In genomic region chr12:53618340-53618739, GRCh38 we compare ENCODE assay signal across 8 cellular contexts. TPM values are rescaled to one million over a fixed set of nuclear protein-coding genes. Genes with fewer than 3 reads are reported as not detected.
DNase-seq lines count a peak whose midpoint lies in the region; ATAC-seq and TF ChIP-seq lines count a peak whose summit lies in the region.

No MANE protein-coding gene starts in this region.

- H3K9me3 Mint-ChIP-seq in naive thymus-derived CD8-positive, alpha-beta T cell = no peaks in the 10 kb centered on the region

- H3K4me1 ChIP-seq in ascending aorta (peaks cover 0 to 39% of the 10 kb centered on the region in 2 donors), vagina (peaks cover 89% of the 10 kb centered on the region)

- H3K27ac Mint-ChIP-seq in naive thymus-derived CD8-positive, alpha-beta T cell = peak overlapping the region; percentile 47 to 81 (median 75)

- peaks cover 14% of the 10 kb centered on the region for H3K36me3 ChIP-seq in MG63
- peaks cover 11 to 18% of the 10 kb centered on the region in 2 donors for H3K36me3 ChIP-seq in ascending aorta
- H3K36me3 ChIP-seq in vagina = peaks cover 0 to 8% of the 10 kb centered on the region in 2 donors

- peak overlapping the region; percentile 49 to 83 (median 79) for H3K4me3 Mint-ChIP-seq in naive thymus-derived CD8-positive, alpha-beta T cell

- peaks cover 8 to 65% (median 31%) of the 10 kb centered on the region in 4 donors for H3K4me1 Mint-ChIP-seq in naive thymus-derived CD8-positive, alpha-beta T cell

- TF ChIP-seq CTCF in ascending aorta (IDR thresholded peaks at IDR 0.05) (no peak), vagina (IDR thresholded peaks at IDR 0.05) (no peak)

- H3K27me3 ChIP-seq in MG63 = no peaks in the 10 kb centered on the region
- no peaks in the 10 kb centered on the region for H3K27me3 ChIP-seq in ascending aorta
- no peaks in the 10 kb centered on the region for H3K27me3 ChIP-seq in vagina

- H3K4me3 ChIP-seq in MG63 = peak overlapping the region; percentile 3
- peak overlapping the region; percentile 44 to 49 for H3K4me3 ChIP-seq in ascending aorta
- H3K4me3 ChIP-seq in vagina = no peak overlapping the region

- POLR2A ChIA-PET in naive thymus-derived CD8-positive, alpha-beta T cell (lab: Charles Lee) = no interaction called here

- TF ChIP-seq POLR2A in vagina (IDR thresholded peaks at IDR 0.05) = no peak

- H3K36me3 Mint-ChIP-seq in naive thymus-derived CD8-positive, alpha-beta T cell = peaks cover 0 to 35% (median 7%) of the 10 kb centered on the region in 3 donors

- peak; percentile 41 for DNase-seq in CD1c-positive myeloid dendritic cell (ENCODE audit: extremely low spot score)
- no peak for DNase-seq in MG63
- DNase-seq in ascending aorta (ENCODE audit: low spot score in 2 of 2) = no peak
- no peak for DNase-seq in naive thymus-derived CD8-positive, alpha-beta T cell
- no peak for DNase-seq in stimulated activated naive CD4-positive, alpha-beta T cell treated with Interleukin-2 at 50 U/mL for 16 hours (lab: John Stamatoyannopoulos, UW)
- no peak for DNase-seq in vagina (ENCODE audit: extremely low spot score in 2 of 2)
- no peak for DNase-seq in NCI-H2107 (lab: John Stamatoyannopoulos, UW)
- no peak for DNase-seq in stimulated activated CD4-positive, alpha-beta T cell treated with anti-CD3 and anti-CD28 coated beads, Interleukin-15, amount 100 ng/mL, for 24 hours

- H3K27ac ChIP-seq in ascending aorta = peak overlapping the region; percentile 45 to 49
- no peak overlapping the region for H3K27ac ChIP-seq in vagina

- no peaks in the 10 kb centered on the region for H3K9me3 ChIP-seq in MG63
- H3K9me3 ChIP-seq in ascending aorta = no peaks in the 10 kb centered on the region
- H3K9me3 ChIP-seq in vagina = no peaks in the 10 kb centered on the region

- ATAC-seq in naive thymus-derived CD8-positive, alpha-beta T cell = no peak

- no peaks in the 10 kb centered on the region for H3K27me3 Mint-ChIP-seq in naive thymus-derived CD8-positive, alpha-beta T cell

- intact Hi-C loops in ascending aorta (cut with DNase I) (no loop called here), vagina (cut with DNase I) (no loop called here)

RNA-seq across cellular contexts. Expression of gene ATF7, which starts 7.8 kb away (rescaled TPM):
- 5.7 and 12.4 TPM in 2 replicates for total RNA-seq in MG63 (2014; rRNA removed; shearing (Covaris generic); ENCODE audit: low replicate concordance)
- 67.6 TPM for total RNA-seq in ascending aorta
- 10 to 100 TPM; 25.8 to 30.4 TPM for total RNA-seq in naive thymus-derived CD8-positive, alpha-beta T cell
- 10 to 100 TPM; 13.0 to 19.2 (median 13.7) TPM for polyA plus RNA-seq in naive thymus-derived CD8-positive, alpha-beta T cell
- total RNA-seq in vagina = 34.9 TPM

RNA-seq across cellular contexts. Expression of gene ATP5MC2, which starts 57.5 kb away (rescaled TPM):
- 213 and 230 TPM in 2 replicates for total RNA-seq in MG63 (2014; rRNA removed; shearing (Covaris generic); ENCODE audit: low replicate concordance)
- total RNA-seq in ascending aorta (284 TPM), vagina (311 TPM)
- total RNA-seq in naive thymus-derived CD8-positive, alpha-beta T cell = 100 to 1,000 TPM; 235 to 250 TPM
- polyA plus RNA-seq in naive thymus-derived CD8-positive, alpha-beta T cell = 100 to 1,000 TPM; 519 to 658 (median 605) TPM

Comparison
In these comparisons a context has a peak if more than half of its experiments do, and no peak if none do; other contexts are left out.
1. H3K4me3 ChIP-seq: peak in MG63 (single experiment) and ascending aorta (2 of 2); none in vagina (0 of 2).